In genomic region chr2:203018181-203018580, GRCh38 we compare ENCODE assay signal across 9 cellular contexts. TPM values are rescaled to one million over a fixed set of nuclear protein-coding genes. Genes with fewer than 3 reads are reported as not detected.
DNase-seq lines count a peak whose midpoint lies in the region; TF ChIP-seq lines count a peak whose summit lies in the region.
"Had no signal": no experiment of that assay in that cellular context is flagged by ENCODE, and none has a peak within 500 bp of the region (broad histone marks: within the 10 kb centered on the region; RNA-seq: fewer than 3 reads in every experiment).

No MANE protein-coding gene starts in this region.

- peak overlapping the region; percentile 83 for H3K4me2 ChIP-seq in fibroblast of lung (ENCODE audit: extremely low read depth, insufficient read depth, low read length)

- H3K9me3 ChIP-seq in SK-N-MC (ENCODE audit: low read depth, low read length) (no peaks in the 10 kb centered on the region), fibroblast of lung (ENCODE audit: control insufficient read depth, insufficient read depth, low read depth, low read length) (no peaks in the 10 kb centered on the region)

- peak overlapping the region; percentile 70 for H3K4me3 Mint-ChIP-seq in progenitor cell of endocrine pancreas (ENCODE audit: low read depth)

- H3K9ac ChIP-seq in SK-N-MC (ENCODE audit: insufficient read length), result peak overlapping the region; percentile 63
- H3K9ac ChIP-seq in fibroblast of lung (ENCODE audit: insufficient read depth, low read length), result no peak overlapping the region

- DNase-seq in G401 (ENCODE audit: low spot score) (peak; percentile 52), SK-N-MC (ENCODE audit: low read depth, low spot score) (no peak), fibroblast of lung (ENCODE audit: low read depth in 2 of 2) (peak; percentile 29 to 47), progenitor cell of endocrine pancreas (ENCODE audit: low spot score, unreplicated experiment) (no peak), NCI-H345 treated with DMSO at 0.1 percent for 48 hours (lab: John Stamatoyannopoulos, UW; ENCODE audit: unreplicated experiment) (no peak), cerebellar nuclear complex (lab: John Stamatoyannopoulos, UW) (no peak), GM19238 (ENCODE audit: insufficient read length, low spot score) (no peak)
- no peak for DNase-seq in stimulated activated CD8-positive, alpha-beta memory T cell treated with anti-CD3 and anti-CD28 coated beads, Interleukin-4, amount 100 ng/mL, for 48 hours
- DNase-seq: NCI-H2081 treated with DMSO at 0.1 percent for 48 hours had no signal

- H3K9me3 Mint-ChIP-seq in progenitor cell of endocrine pancreas (ENCODE audit: low read depth), result no peaks in the 10 kb centered on the region

- H3K79me2 ChIP-seq in fibroblast of lung (ENCODE audit: control insufficient read depth, insufficient read depth, low read length), result peaks cover 58% of the 10 kb centered on the region

- peak overlapping the region; percentile 71 for H3K4me3 ChIP-seq in SK-N-MC
- H3K4me3 ChIP-seq in fibroblast of lung (replicated peaks in 1 of 4; ENCODE audit: control extremely low read depth in 1 of 4, insufficient read depth in 1 of 4, low read depth in 3 of 4, low read length in 4 of 4), result peak overlapping the region; percentile 16 to 95 (median 52)

- no peaks in the 10 kb centered on the region for H3K27me3 ChIP-seq in fibroblast of lung (ENCODE audit: control insufficient read depth, insufficient read depth, low read length)

- TF ChIP-seq CTCF in fibroblast of lung (conservative IDR thresholded peaks at IDR 0.05 in 1 of 2, IDR thresholded peaks at IDR 0.05 in 1 of 2; ENCODE audit: low read depth in 1 of 2, low read length in 2 of 2) (no peak), progenitor cell of endocrine pancreas (IDR thresholded peaks at IDR 0.05; ENCODE audit: unreplicated experiment) (no peak)

- peak overlapping the region; percentile 82 for H3K27ac Mint-ChIP-seq in progenitor cell of endocrine pancreas

- H4K20me1 ChIP-seq in fibroblast of lung (ENCODE audit: control insufficient read depth, extremely low read depth, insufficient read depth, low read length), result no peaks in the 10 kb centered on the region

- peaks cover 32% of the 10 kb centered on the region for H3K4me1 Mint-ChIP-seq in progenitor cell of endocrine pancreas (ENCODE audit: low read depth)

- H2AFZ ChIP-seq in fibroblast of lung (ENCODE audit: low read length), result no peak overlapping the region

- H3K4me1 ChIP-seq in fibroblast of lung (ENCODE audit: control insufficient read depth, extremely low read depth, insufficient read depth, low read length), result no peaks in the 10 kb centered on the region

- H3K36me3 ChIP-seq in SK-N-MC (ENCODE audit: insufficient read depth, low read length), result no peaks in the 10 kb centered on the region
- no peaks in the 10 kb centered on the region for H3K36me3 ChIP-seq in fibroblast of lung (ENCODE audit: control insufficient read depth, insufficient read depth, low read length)

- H3K27me3 Mint-ChIP-seq in progenitor cell of endocrine pancreas, result no peaks in the 10 kb centered on the region

- H3K36me3 Mint-ChIP-seq in progenitor cell of endocrine pancreas (ENCODE audit: insufficient read depth), result no peaks in the 10 kb centered on the region

- in situ Hi-C loops in G401 (cut with HindIII; ENCODE audit: low sequenced_read_pairs), result no loop called here

- H3K27ac ChIP-seq in SK-N-MC (peak overlapping the region; percentile 32; the same call in 1 of the 2 replicates), fibroblast of lung (ENCODE audit: insufficient read depth, low read length) (no peak overlapping the region)

RNA-seq across cellular contexts. Expression of gene NBEAL1, which starts 3.5 kb away (rescaled TPM):
- 7.8 and 8.0 TPM in 2 replicates for total RNA-seq in G401 (2014; rRNA removed; shearing (Covaris generic))
- total RNA-seq in fibroblast of lung (38.0 and 55.7 TPM in 2 replicates), progenitor cell of endocrine pancreas (30.5 and 30.9 TPM in 2 replicates)
- polyA plus RNA-seq in fibroblast of lung, result 7.3 and 14.8 TPM in 2 replicates
- 4.3 and 6.5 TPM in 2 replicates for polyA plus RNA-seq in fibroblast of lung (2012)
- polyA minus RNA-seq in fibroblast of lung (ENCODE audit: low replicate concordance), result 7.0 and 7.1 TPM in 2 replicates

Comparison
In these comparisons a context has a peak if more than half of its experiments do, and no peak if none do; other contexts are left out.
1. DNase-seq: peak in G401 (single experiment) and fibroblast of lung (2 of 2); none in SK-N-MC (single experiment), progenitor cell of endocrine pancreas (single experiment), NCI-H345 treated with DMSO at 0.1 percent for 48 hours (single experiment), cerebellar nuclear complex (0 of 2), GM19238 (single experiment) and stimulated activated CD8-positive, alpha-beta memory T cell treated with anti-CD3 and anti-CD28 coated beads, Interleukin-4, amount 100 ng/mL, for 48 hours (single experiment).